1 cellular context compared by ENCODE assay signal in the genomic region with DNA sequence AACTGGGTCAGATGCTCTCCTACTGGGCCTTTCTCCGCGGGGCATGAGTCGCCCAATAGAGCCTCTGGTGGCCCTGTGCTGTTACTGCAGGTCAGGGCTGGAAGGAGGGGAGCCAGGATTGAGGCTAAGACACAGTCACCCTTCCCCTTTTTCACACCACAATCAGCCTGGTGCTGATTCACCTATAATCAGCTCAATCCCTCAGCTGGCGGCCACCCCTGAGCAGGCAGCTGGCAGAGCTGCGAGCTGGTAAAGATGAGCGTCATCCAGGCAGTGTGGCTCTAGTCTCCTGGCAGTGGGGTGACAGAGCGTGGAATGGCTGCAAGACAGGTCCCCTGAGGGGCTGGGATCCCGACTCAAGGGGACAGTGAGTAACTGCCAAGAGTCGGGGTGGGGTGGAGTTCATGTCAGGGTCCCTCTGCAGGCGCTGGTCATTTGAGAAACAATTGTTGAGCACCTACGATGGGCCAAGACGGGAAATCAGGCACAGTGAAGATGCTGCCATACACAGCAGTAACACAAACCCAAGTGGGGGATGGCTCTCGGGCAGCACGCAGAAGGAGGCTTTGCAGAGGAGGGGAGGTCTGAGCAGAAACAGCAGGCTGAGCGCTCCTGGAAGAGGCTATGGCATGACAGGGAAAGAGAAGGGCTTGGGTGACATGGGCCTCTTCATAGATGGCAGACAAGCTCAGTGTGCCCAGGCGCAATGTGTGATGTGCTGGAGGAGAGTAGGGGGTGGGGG.
A peak's percentile ranks its signal among the peaks of the same experiment; 100 is the strongest.
TF ChIP-seq lines count a peak whose summit lies in the region.

No MANE protein-coding gene starts in this region.

TF ChIP-seq in K562, 482 proteins besides CTCF, POLR2A, EP300 and RAD21 (continued from another document and continues in another):
- TF ChIP-seq HES1 (IDR thresholded peaks at IDR 0.05; ENCODE audit: low read depth) (no peak), MXI1 (IDR thresholded peaks at IDR 0.05; ENCODE audit: low read depth, low read length) (no peak), KLF16 (IDR thresholded peaks at IDR 0.05) (0 out of 2 replicates have a peak, but pooled peaks have one; percentile 29), CEBPG (CRISPR knock-in tag; IDR thresholded peaks at IDR 0.05) (no peak), CEBPG (tag; conservative IDR thresholded peaks at IDR 0.05 in 1 of 2, IDR thresholded peaks at IDR 0.05 in 1 of 2) (no peak), U2AF1 (optimal IDR thresholded peaks at IDR 0.05; ENCODE audit: low read depth, low read length) (no peak), THAP7 (CRISPR knock-in tag; IDR thresholded peaks at IDR 0.05) (no peak), TCF3 (CRISPR knock-in tag; IDR thresholded peaks at IDR 0.05) (no peak), JUN (IDR thresholded peaks at IDR 0.05; ENCODE audit: borderline replicate concordance, low read depth, low read length) (peak; percentile 5; the same call in 1 of the 2 replicates), JUN (CRISPR knock-in tag; IDR thresholded peaks at IDR 0.05; ENCODE audit: borderline replicate concordance) (no peak), KLF10 (CRISPR knock-in tag; IDR thresholded peaks at IDR 0.05) (no peak), MAZ (CRISPR knock-in tag; conservative IDR thresholded peaks at IDR 0.05 in 1 of 2, IDR thresholded peaks at IDR 0.05 in 1 of 2) (peak in 1 of 2 experiments; percentile 52; a peak in 1 of 4 replicates), ZNF398 (CRISPR knock-in tag; IDR thresholded peaks at IDR 0.05) (no peak), MCM3 (IDR thresholded peaks at IDR 0.05) (no peak), JUND (IDR thresholded peaks at IDR 0.05; ENCODE audit: borderline replicate concordance, low read depth, low read length) (no peak; the same call in 1 of the 2 replicates), JUND (tag; IDR thresholded peaks at IDR 0.05; ENCODE audit: borderline replicate concordance, low read depth, low read length) (peak; percentile 14; the same call in 1 of the 3 replicates), ZNF780A (CRISPR knock-in tag; IDR thresholded peaks at IDR 0.05) (no peak), GABPA (tag; conservative IDR thresholded peaks at IDR 0.05; ENCODE audit: low read depth) (no peak), ZC3H11A (IDR thresholded peaks at IDR 0.05; ENCODE audit: low read depth, low read length) (no peak), FOXA3 (CRISPR knock-in tag; conservative IDR thresholded peaks at IDR 0.05 in 1 of 2, IDR thresholded peaks at IDR 0.05 in 1 of 2) (no peak), HNRNPL (IDR thresholded peaks at IDR 0.05; ENCODE audit: low read depth, low read length) (no peak), ARID2 (IDR thresholded peaks at IDR 0.05) (no peak), RCOR1 (IDR thresholded peaks at IDR 0.05; ENCODE audit: borderline replicate concordance in 1 of 2, low read depth in 2 of 2, low read length in 2 of 2) (peak in 1 of 2 experiments; percentile 56; a peak in 1 of 4 replicates), ZNF24 (IDR thresholded peaks at IDR 0.05) (no peak), POLR3G (IDR thresholded peaks at IDR 0.05; ENCODE audit: extremely low read depth, insufficient read length, insufficient replicate concordance) (no peak), TGIF2 (CRISPR knock-in tag; IDR thresholded peaks at IDR 0.05) (no peak), TOE1 (IDR thresholded peaks at IDR 0.05; ENCODE audit: borderline replicate concordance) (no peak), TOE1 (CRISPR knock-in tag; IDR thresholded peaks at IDR 0.05; ENCODE audit: borderline replicate concordance, low read depth) (no peak), SRSF1 (IDR thresholded peaks at IDR 0.05; ENCODE audit: low read depth, low read length) (no peak), ARID1B (IDR thresholded peaks at IDR 0.05) (no peak), BRD9 (IDR thresholded peaks at IDR 0.05; ENCODE audit: low read depth, partially characterized antibody) (no peak), ZNF655 (CRISPR knock-in tag; IDR thresholded peaks at IDR 0.05) (no peak), HDAC3 (IDR thresholded peaks at IDR 0.05; ENCODE audit: borderline replicate concordance, partially characterized antibody) (no peak), NFE2 (IDR thresholded peaks at IDR 0.05; ENCODE audit: low read depth) (peak; percentile 45), HMG20B (CRISPR knock-in tag; IDR thresholded peaks at IDR 0.05) (no peak)
- TF ChIP-seq, protein P1, sequence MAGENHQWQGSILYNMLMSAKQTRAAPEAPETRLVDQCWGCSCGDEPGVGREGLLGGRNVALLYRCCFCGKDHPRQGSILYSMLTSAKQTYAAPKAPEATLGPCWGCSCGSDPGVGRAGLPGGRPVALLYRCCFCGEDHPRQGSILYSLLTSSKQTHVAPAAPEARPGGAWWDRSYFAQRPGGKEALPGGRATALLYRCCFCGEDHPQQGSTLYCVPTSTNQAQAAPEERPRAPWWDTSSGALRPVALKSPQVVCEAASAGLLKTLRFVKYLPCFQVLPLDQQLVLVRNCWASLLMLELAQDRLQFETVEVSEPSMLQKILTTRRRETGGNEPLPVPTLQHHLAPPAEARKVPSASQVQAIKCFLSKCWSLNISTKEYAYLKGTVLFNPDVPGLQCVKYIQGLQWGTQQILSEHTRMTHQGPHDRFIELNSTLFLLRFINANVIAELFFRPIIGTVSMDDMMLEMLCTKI (IDR thresholded peaks at IDR 0.05; ENCODE audit: partially characterized antibody), result no peak
- TF ChIP-seq, protein P2, sequence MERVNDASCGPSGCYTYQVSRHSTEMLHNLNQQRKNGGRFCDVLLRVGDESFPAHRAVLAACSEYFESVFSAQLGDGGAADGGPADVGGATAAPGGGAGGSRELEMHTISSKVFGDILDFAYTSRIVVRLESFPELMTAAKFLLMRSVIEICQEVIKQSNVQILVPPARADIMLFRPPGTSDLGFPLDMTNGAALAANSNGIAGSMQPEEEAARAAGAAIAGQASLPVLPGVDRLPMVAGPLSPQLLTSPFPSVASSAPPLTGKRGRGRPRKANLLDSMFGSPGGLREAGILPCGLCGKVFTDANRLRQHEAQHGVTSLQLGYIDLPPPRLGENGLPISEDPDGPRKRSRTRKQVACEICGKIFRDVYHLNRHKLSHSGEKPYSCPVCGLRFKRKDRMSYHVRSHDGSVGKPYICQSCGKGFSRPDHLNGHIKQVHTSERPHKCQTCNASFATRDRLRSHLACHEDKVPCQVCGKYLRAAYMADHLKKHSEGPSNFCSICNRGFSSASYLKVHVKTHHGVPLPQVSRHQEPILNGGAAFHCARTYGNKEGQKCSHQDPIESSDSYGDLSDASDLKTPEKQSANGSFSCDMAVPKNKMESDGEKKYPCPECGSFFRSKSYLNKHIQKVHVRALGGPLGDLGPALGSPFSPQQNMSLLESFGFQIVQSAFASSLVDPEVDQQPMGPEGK (CRISPR knock-in tag; IDR thresholded peaks at IDR 0.05; ENCODE audit: borderline replicate concordance), result 0 out of 2 replicates have a peak, but pooled peaks have one; percentile 22
- TF ChIP-seq, protein P3, sequence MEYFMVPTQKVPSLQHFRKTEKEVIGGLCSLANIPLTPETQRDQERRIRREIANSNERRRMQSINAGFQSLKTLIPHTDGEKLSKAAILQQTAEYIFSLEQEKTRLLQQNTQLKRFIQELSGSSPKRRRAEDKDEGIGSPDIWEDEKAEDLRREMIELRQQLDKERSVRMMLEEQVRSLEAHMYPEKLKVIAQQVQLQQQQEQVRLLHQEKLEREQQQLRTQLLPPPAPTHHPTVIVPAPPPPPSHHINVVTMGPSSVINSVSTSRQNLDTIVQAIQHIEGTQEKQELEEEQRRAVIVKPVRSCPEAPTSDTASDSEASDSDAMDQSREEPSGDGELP (CRISPR knock-in tag; IDR thresholded peaks at IDR 0.05; ENCODE audit: borderline replicate concordance), result peak; percentile 77; the same call in 1 of the 2 replicates
- TF ChIP-seq, protein P4, sequence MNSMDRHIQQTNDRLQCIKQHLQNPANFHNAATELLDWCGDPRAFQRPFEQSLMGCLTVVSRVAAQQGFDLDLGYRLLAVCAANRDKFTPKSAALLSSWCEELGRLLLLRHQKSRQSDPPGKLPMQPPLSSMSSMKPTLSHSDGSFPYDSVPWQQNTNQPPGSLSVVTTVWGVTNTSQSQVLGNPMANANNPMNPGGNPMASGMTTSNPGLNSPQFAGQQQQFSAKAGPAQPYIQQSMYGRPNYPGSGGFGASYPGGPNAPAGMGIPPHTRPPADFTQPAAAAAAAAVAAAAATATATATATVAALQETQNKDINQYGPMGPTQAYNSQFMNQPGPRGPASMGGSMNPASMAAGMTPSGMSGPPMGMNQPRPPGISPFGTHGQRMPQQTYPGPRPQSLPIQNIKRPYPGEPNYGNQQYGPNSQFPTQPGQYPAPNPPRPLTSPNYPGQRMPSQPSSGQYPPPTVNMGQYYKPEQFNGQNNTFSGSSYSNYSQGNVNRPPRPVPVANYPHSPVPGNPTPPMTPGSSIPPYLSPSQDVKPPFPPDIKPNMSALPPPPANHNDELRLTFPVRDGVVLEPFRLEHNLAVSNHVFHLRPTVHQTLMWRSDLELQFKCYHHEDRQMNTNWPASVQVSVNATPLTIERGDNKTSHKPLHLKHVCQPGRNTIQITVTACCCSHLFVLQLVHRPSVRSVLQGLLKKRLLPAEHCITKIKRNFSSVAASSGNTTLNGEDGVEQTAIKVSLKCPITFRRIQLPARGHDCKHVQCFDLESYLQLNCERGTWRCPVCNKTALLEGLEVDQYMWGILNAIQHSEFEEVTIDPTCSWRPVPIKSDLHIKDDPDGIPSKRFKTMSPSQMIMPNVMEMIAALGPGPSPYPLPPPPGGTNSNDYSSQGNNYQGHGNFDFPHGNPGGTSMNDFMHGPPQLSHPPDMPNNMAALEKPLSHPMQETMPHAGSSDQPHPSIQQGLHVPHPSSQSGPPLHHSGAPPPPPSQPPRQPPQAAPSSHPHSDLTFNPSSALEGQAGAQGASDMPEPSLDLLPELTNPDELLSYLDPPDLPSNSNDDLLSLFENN (IDR thresholded peaks at IDR 0.05; ENCODE audit: low read depth in 2 of 2, low read length in 2 of 2), result no peak
- TF ChIP-seq, protein P5, sequence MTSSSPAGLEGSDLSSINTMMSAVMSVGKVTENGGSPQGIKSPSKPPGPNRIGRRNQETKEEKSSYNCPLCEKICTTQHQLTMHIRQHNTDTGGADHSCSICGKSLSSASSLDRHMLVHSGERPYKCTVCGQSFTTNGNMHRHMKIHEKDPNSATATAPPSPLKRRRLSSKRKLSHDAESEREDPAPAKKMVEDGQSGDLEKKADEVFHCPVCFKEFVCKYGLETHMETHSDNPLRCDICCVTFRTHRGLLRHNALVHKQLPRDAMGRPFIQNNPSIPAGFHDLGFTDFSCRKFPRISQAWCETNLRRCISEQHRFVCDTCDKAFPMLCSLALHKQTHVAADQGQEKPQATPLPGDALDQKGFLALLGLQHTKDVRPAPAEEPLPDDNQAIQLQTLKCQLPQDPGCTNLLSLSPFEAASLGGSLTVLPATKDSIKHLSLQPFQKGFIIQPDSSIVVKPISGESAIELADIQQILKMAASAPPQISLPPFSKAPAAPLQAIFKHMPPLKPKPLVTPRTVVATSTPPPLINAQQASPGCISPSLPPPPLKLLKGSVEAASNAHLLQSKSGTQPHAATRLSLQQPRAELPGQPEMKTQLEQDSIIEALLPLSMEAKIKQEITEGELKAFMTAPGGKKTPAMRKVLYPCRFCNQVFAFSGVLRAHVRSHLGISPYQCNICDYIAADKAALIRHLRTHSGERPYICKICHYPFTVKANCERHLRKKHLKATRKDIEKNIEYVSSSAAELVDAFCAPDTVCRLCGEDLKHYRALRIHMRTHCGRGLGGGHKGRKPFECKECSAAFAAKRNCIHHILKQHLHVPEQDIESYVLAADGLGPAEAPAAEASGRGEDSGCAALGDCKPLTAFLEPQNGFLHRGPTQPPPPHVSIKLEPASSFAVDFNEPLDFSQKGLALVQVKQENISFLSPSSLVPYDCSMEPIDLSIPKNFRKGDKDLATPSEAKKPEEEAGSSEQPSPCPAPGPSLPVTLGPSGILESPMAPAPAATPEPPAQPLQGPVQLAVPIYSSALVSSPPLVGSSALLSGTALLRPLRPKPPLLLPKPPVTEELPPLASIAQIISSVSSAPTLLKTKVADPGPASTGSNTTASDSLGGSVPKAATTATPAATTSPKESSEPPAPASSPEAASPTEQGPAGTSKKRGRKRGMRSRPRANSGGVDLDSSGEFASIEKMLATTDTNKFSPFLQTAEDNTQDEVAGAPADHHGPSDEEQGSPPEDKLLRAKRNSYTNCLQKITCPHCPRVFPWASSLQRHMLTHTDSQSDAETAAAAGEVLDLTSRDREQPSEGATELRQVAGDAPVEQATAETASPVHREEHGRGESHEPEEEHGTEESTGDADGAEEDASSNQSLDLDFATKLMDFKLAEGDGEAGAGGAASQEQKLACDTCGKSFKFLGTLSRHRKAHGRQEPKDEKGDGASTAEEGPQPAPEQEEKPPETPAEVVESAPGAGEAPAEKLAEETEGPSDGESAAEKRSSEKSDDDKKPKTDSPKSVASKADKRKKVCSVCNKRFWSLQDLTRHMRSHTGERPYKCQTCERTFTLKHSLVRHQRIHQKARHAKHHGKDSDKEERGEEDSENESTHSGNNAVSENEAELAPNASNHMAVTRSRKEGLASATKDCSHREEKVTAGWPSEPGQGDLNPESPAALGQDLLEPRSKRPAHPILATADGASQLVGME (CRISPR knock-in tag; IDR thresholded peaks at IDR 0.05), result no peak
